Comparison of ENCODE assay signal across 23 cellular contexts in the genomic region with DNA sequence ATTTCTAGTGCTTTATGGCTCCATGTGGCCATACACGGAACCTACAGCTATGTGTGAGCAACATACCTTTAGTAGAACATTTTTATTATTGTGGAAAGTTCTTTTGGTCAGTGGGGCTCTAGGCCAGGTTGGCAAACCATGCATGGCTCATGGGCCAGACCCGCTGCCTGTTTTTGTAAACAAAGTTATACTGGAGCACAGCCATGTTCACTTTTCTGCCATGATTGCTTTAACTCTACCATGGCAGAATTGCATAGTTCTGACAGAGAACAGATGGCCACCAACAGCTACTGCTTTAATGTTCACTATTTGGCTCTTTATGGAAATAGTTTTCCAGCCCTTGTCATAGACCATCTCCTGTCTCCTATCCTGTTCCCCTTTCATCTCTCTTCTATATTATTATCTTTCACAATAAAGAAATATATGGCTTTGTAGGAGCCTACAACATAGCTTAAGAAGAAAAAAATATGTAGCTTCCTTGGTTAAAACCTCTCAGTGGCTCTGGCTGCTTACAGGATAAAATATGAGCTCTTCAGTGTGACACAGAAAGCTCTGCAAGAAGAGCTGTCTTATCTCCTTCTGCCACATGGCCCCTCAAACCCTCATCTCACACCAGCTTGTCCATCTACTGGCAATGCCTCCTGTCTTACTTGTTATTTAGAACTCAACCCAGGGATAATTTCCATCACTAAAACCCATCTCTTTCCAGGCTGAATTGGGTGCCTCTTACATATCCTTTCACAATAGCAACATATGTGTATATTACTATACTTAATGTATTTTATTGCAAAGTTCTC. TPM values are rescaled to one million over a fixed set of nuclear protein-coding genes. Genes with fewer than 3 reads are reported as not detected.
DNase-seq lines count a peak whose midpoint lies in the region; ATAC-seq and TF ChIP-seq lines count a peak whose summit lies in the region.
"Had no signal": no experiment of that assay in that cellular context is flagged by ENCODE, and none has a peak within 500 bp of the region (broad histone marks: within the 10 kb centered on the region; RNA-seq: fewer than 3 reads in every experiment).

No MANE protein-coding gene starts in this region.

- no peak overlapping the region for H3K27ac ChIP-seq in mesenchymal stem cell (ENCODE audit: low read length, poor library complexity, severe bottlenecking)
- H3K27ac ChIP-seq: KMS-11, neutrophil, prostate gland, spleen, tibial nerve had no signal

- no peak overlapping the region for H3K23ac ChIP-seq in mesenchymal stem cell (ENCODE audit: low read length in 2 of 2)

- WGBS in mesenchymal stem cell: 77% methylated on average over 2 of the region's 2 CpGs

- ATAC-seq in left colon (no peak), HG02981 (IDR thresholded peaks at IDR 0.05; ENCODE audit: unreplicated experiment) (no peak)
- ATAC-seq: activated T-cell treated with anti-CD3 and anti-CD28 coated beads, Interleukin-2, amount 50 U/mL, for 4 hours had no signal

- H3K4me2 ChIP-seq in mesenchymal stem cell (ENCODE audit: low read length, poor library complexity, severe bottlenecking): no peak overlapping the region
- H3K4me2 ChIP-seq: KMS-11 had no signal

- no peak overlapping the region for H2BK5ac ChIP-seq in mesenchymal stem cell (ENCODE audit: low read depth, low read length, poor library complexity, severe bottlenecking)

- peak in 73 of 76 experiments; percentile 19 to 92 (median 74) for DNase-seq in HUDEP-2 (lab: John Stamatoyannopoulos, UW; ENCODE audit: unreplicated experiment in 76 of 76)
- DNase-seq in SK-N-DZ (ENCODE audit: low spot score): peak; percentile 86
- peak; percentile 95 to 98 for DNase-seq in erythroblast (lab: John Stamatoyannopoulos, UW)
- peak; percentile 4 for DNase-seq in mesenchymal stem cell
- DNase-seq in HCEC 1CT: no peak
- no peak for DNase-seq in AG08396 (ENCODE audit: low spot score)
- DNase-seq in left colon: no peak
- DNase-seq: activated naive CD4-positive, alpha-beta T cell treated with Interleukin-2 at 50 U/mL for 16 hours; activated T-cell treated with anti-CD3 and anti-CD28 coated beads, Interleukin-2, amount 50 U/mL, for 4 hours; CD4-positive, alpha-beta T cell; DMS53; GF-D8; NCI-H1930; RPMI8226; spleen; stimulated activated CD4-positive, alpha-beta T cell treated with anti-CD3 and anti-CD28 coated beads, Interleukin-4, amount 100 ng/mL, for 1 hour; stimulated activated naive CD4-positive, alpha-beta T cell treated with Interleukin-2 at 50 U/mL for 16 hours had no signal

- no peak overlapping the region for H3K9ac ChIP-seq in mesenchymal stem cell (ENCODE audit: low read length)
- H3K9ac ChIP-seq: KMS-11 had no signal

- H2AK5ac ChIP-seq in mesenchymal stem cell (ENCODE audit: low read length, severe bottlenecking): no peak overlapping the region

- H3K36me3 ChIP-seq in mesenchymal stem cell (ENCODE audit: control insufficient read depth in 1 of 2, insufficient read depth in 2 of 2, low read depth in 1 of 2, low read length in 2 of 2): no peaks in the 10 kb centered on the region
- H3K36me3 ChIP-seq: neutrophil, prostate gland, spleen had no signal

- no peak overlapping the region for H2BK12ac ChIP-seq in mesenchymal stem cell (ENCODE audit: low read length in 2 of 2)

- TF ChIP-seq POLR2A in erythroblast (IDR thresholded peaks at IDR 0.05; ENCODE audit: low read length): peak; percentile 72

- no peaks in the 10 kb centered on the region for H3K79me1 ChIP-seq in mesenchymal stem cell (replicated peaks; ENCODE audit: low read length, poor library complexity, severe bottlenecking)

- no peak overlapping the region for H3K14ac ChIP-seq in mesenchymal stem cell (ENCODE audit: low read length in 2 of 2)

- no peak overlapping the region for H2BK15ac ChIP-seq in mesenchymal stem cell (ENCODE audit: low read depth, poor library complexity, severe bottlenecking)

- intact Hi-C loops in left colon (cut with DNase I, micrococcal nuclease): no loop called here

- H2AFZ ChIP-seq in mesenchymal stem cell (ENCODE audit: low read depth, low read length): no peak overlapping the region

- H4K91ac ChIP-seq in mesenchymal stem cell (ENCODE audit: low read length): no peak overlapping the region

- H3K9me3 ChIP-seq in mesenchymal stem cell (ENCODE audit: control insufficient read depth, low read length): no peaks in the 10 kb centered on the region
- H3K9me3 ChIP-seq: neutrophil, prostate gland, spleen, tibial nerve had no signal

- H4K8ac ChIP-seq in mesenchymal stem cell (ENCODE audit: low read length): no peak overlapping the region

- H3K4me3 ChIP-seq in mesenchymal stem cell (ENCODE audit: insufficient read depth in 1 of 2, low read depth in 1 of 2, low read length in 2 of 2): no peak overlapping the region
- H3K4me3 ChIP-seq: dorsolateral prefrontal cortex, prostate gland, spleen, tibial nerve had no signal

- H3K4me1 ChIP-seq in mesenchymal stem cell (ENCODE audit: control insufficient read depth, insufficient read depth, low read depth, low read length): no peaks in the 10 kb centered on the region
- H3K4me1 ChIP-seq: prostate gland, spleen had no signal

- no peaks in the 10 kb centered on the region for H3K27me3 ChIP-seq in mesenchymal stem cell (ENCODE audit: control insufficient read depth in 1 of 2, insufficient read depth in 1 of 2, low read length in 2 of 2)
- H3K27me3 ChIP-seq: dorsolateral prefrontal cortex, neutrophil, spleen, tibial nerve had no signal

- no peak overlapping the region for H3K18ac ChIP-seq in mesenchymal stem cell (ENCODE audit: low read depth in 1 of 2, low read length in 2 of 2)

- no peak overlapping the region for H3K4ac ChIP-seq in mesenchymal stem cell (ENCODE audit: low read depth in 1 of 2, low read length in 2 of 2)

- no peak overlapping the region for H2BK120ac ChIP-seq in mesenchymal stem cell (ENCODE audit: low read depth, low read length)

RNA-seq across cellular contexts. Expression of gene RWDD3, which starts 54.6 kb away (rescaled TPM):
- polyA plus RNA-seq in SK-N-DZ (2014; cell fraction: cytosol; rRNA removed): 17.0 and 18.0 TPM in 2 replicates
- 33.1 and 40.7 TPM in 2 replicates for polyA plus RNA-seq in SK-N-DZ (2014; cell fraction: nucleus; rRNA removed)
- polyA plus RNA-seq in mesenchymal stem cell (2013, experiment 1 of 2): 24.2 TPM
- polyA plus RNA-seq in mesenchymal stem cell (2013, experiment 2 of 2): 25.0 TPM
- total RNA-seq in left colon: 10 to 100 TPM; 13.3 to 23.1 TPM

Comparison
In these comparisons a context has a peak if more than half of its experiments do, and no peak if none do; other contexts are left out.
1. DNase-seq: peak in HUDEP-2 (73 of 76), SK-N-DZ (single experiment), erythroblast (2 of 2) and mesenchymal stem cell (single experiment); none in HCEC 1CT (single experiment), AG08396 (single experiment) and left colon (0 of 2).